In genomic region chrX:150575415-150575814, GRCh38 we compare ENCODE assay signal across 8 cellular contexts. TPM values are rescaled to one million over a fixed set of nuclear protein-coding genes. Genes with fewer than 3 reads are reported as not detected.
A peak's percentile ranks its signal among the peaks of the same experiment; 100 is the strongest.
DNase-seq lines count a peak whose midpoint lies in the region; ATAC-seq lines count a peak whose summit lies in the region.

No MANE protein-coding gene starts in this region.

- H3K27me3 ChIP-seq in adipocyte (replicated peaks; ENCODE audit: control insufficient read depth, insufficient read depth, low read length) (peaks cover 6% of the 10 kb centered on the region), aorta (ENCODE audit: control insufficient read depth in 1 of 2, insufficient read depth in 2 of 2, low read length in 1 of 2) (no peaks in the 10 kb centered on the region)

- intact Hi-C loops in aorta (cut with DNase I), result no loop called here

- H3K27ac ChIP-seq in aorta (ENCODE audit: low read depth in 1 of 2, low read length in 2 of 2), result no peak overlapping the region

- peak overlapping the region; percentile 39; the same call in 1 of the 2 replicates for H3K4me3 ChIP-seq in GM08714 (ENCODE audit: low read length)
- H3K4me3 ChIP-seq in adipocyte (ENCODE audit: low read length), result no peak overlapping the region
- H3K4me3 ChIP-seq in aorta (ENCODE audit: low read length in 2 of 2), result no peak overlapping the region

- DNase-seq in RPMI8226 (peak; percentile 56), adipocyte (ENCODE audit: low read depth) (peak; percentile 46), DMS153 treated with DMSO at 0.1 percent for 48 hours (lab: John Stamatoyannopoulos, UW; ENCODE audit: unreplicated experiment) (no peak), NOMO-1 treated with DMSO at 0.1 percent for 48 hours (lab: John Stamatoyannopoulos, UW; ENCODE audit: unreplicated experiment) (no peak), aorta (no peak)
- peak; percentile 30 to 35 for DNase-seq in stimulated activated CD4-positive, alpha-beta T cell treated with anti-CD3 and anti-CD28 coated beads, Interleukin-12 subunit alpha, Interleukin-12 subunit beta, amount 100 ng/mL, for 24 hours (ENCODE audit: low read depth in 2 of 2)

- H3K36me3 ChIP-seq in adipocyte (ENCODE audit: control insufficient read depth, insufficient read depth, low read length, severe bottlenecking), result no peaks in the 10 kb centered on the region
- H3K36me3 ChIP-seq in aorta (ENCODE audit: control insufficient read depth in 1 of 2, insufficient read depth in 2 of 2, low read length in 1 of 2), result no peaks in the 10 kb centered on the region

- 71 to 93% methylated on average over 5 of the region's 5 CpGs for WGBS in aorta, 2 donors

- peaks cover 9% of the 10 kb centered on the region for H3K9me3 ChIP-seq in adipocyte (ENCODE audit: control insufficient read depth, low read length)
- no peaks in the 10 kb centered on the region for H3K9me3 ChIP-seq in aorta (ENCODE audit: control insufficient read depth, low read length)

- no peak for ATAC-seq in aorta (ENCODE audit: low FRiP score)
- ATAC-seq in HG02981 (IDR thresholded peaks at IDR 0.05; ENCODE audit: unreplicated experiment), result no peak

- H3K9ac ChIP-seq in adipocyte (ENCODE audit: low read length), result no peak overlapping the region

- no peaks in the 10 kb centered on the region for H3K4me1 ChIP-seq in adipocyte (ENCODE audit: control insufficient read depth, insufficient read depth, low read length)
- H3K4me1 ChIP-seq in aorta (ENCODE audit: control insufficient read depth in 1 of 2, insufficient read depth in 2 of 2, low read length in 2 of 2), result no peaks in the 10 kb centered on the region

RNA-seq across cellular contexts. Expression of gene MTM1, which starts 7.0 kb away (rescaled TPM):
- 10 to 100 TPM; 13.6 to 20.5 TPM for total RNA-seq in aorta
- 1 to 10 TPM; 5.5 to 8.4 TPM for polyA plus RNA-seq in aorta

Comparison
In these comparisons a context has a peak if more than half of its experiments do, and no peak if none do; other contexts are left out.
1. DNase-seq: peak in RPMI8226 (single experiment), adipocyte (single experiment) and stimulated activated CD4-positive, alpha-beta T cell treated with anti-CD3 and anti-CD28 coated beads, Interleukin-12 subunit alpha, Interleukin-12 subunit beta, amount 100 ng/mL, for 24 hours (2 of 2); none in DMS153 treated with DMSO at 0.1 percent for 48 hours (single experiment), NOMO-1 treated with DMSO at 0.1 percent for 48 hours (single experiment) and aorta (0 of 2).